In the genomic region with DNA sequence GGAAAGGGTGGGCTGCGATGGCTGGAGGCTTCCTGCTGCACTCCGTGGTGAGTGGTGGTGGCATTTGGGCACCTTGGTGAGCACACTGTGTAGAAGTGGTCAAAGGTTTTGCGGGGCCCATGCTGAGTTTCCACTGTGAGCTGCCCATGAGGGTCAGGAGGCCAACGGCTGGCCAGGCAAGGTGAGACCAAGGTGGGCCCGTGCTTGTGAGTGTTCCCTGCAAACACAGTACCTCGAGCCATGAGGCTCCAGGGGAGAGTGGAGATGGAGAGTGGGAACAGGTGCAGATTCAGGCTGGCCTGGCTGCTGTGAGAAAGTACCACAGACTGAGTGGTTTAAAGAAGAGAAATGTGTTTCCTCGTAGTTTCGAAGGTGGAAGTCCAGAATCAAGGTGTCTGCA, we compare ENCODE assay signal across 7 cellular contexts. TPM values are rescaled to one million over a fixed set of nuclear protein-coding genes. Genes with fewer than 3 reads are reported as not detected.
"Had no signal": no experiment of that assay in that cellular context is flagged by ENCODE, and none has a peak within 500 bp of the region (broad histone marks: within the 10 kb centered on the region; RNA-seq: fewer than 3 reads in every experiment).

No MANE protein-coding gene starts in this region.

- H3K4me1 ChIP-seq: HAP-1 had no signal

- H3K9me3 ChIP-seq: HAP-1 had no signal

- H3K9ac ChIP-seq: GM23248 had no signal

- H2AFZ ChIP-seq: GM23248 had no signal

- H3K4me1 Mint-ChIP-seq: IgD-negative memory B cell had no signal

- H3K27ac Mint-ChIP-seq: HFFc6 had no signal

- H3K36me3 ChIP-seq: HAP-1 had no signal

- H3K4me3 Mint-ChIP-seq: HFFc6 had no signal

- DNase-seq: GM23248, GOT3, HFFc6 had no signal

- H3K4me3 ChIP-seq: GM23248, HAP-1 had no signal

- H3K27ac ChIP-seq: GM23248, HL-60 had no signal

RNA-seq across cellular contexts. Expression of gene AJAP1, which starts 40.8 kb away (rescaled TPM):
- total RNA-seq: HepG2, HFFc6 had no signal
- polyA plus RNA-seq: HepG2, IgD-negative memory B cell had no signal
